9 cellular contexts compared by ENCODE assay signal in the genomic region with DNA sequence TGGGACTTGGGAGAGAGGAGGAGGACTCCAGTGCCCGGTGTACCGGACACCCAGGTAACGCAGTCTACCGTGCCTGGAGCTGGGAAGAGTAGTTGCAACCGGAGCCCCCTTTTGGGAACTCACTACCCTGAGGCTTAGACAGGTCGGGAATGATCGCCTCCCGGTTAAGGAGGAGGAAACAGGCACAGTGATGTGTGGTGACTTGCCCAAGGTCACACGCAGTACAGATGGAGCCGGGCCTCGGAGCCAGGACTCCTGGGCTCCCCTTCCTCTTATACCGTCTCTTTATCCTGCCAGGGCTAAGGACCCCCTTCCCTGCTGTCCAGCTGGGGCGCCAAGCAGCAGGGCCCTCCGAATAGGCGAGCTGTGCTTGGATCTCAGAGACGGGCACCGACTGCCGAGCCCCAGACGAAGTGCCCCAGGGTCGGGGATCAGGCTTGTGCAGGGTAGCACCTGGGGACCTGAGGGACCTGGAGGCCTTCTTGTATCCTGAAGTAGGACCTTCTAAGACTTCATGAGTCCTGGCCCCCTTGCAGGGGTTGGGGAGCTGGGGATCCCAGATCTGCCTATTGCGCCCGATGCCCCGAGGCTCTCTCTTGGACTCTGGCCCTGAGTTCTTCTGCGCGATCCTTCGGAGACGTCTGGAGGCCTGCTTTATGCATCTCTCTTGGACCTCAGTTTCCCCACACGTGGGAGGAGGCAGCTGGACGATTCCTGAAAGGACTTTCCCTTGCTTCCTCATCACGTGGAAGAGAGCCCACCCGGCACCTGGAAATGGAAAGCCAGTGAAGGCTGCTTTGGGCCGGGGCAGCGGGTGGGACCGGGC. TPM values are rescaled to one million over a fixed set of nuclear protein-coding genes. Genes with fewer than 3 reads are reported as not detected.
DNase-seq lines count a peak whose midpoint lies in the region; ATAC-seq and TF ChIP-seq lines count a peak whose summit lies in the region.
"Had no signal": no experiment of that assay in that cellular context is flagged by ENCODE, and none has a peak within 500 bp of the region (broad histone marks: within the 10 kb centered on the region; RNA-seq: fewer than 3 reads in every experiment).

No MANE protein-coding gene starts in this region.

- 2 to 5% methylated on average over 34 of the region's 34 CpGs for WGBS in sigmoid colon, 2 donors

- intact Hi-C loops in left ventricle myocardium inferior (cut with micrococcal nuclease) = no loop called here
- intact Hi-C loops in sigmoid colon (cut with DNase I) = no loop called here

- no peak overlapping the region for H3K27ac Mint-ChIP-seq in natural killer cell treated with Interleukin-12 subunit alpha and Interleukin-12 subunit beta and Interleukin-15 and Interleukin-18, amount 100 ng/mL, for 72 hours

- H3K4me3 ChIP-seq in H7 (ENCODE audit: insufficient read depth, low read depth, low read length) = peak overlapping the region; percentile 60
- peak overlapping the region; percentile 41 for H3K4me3 ChIP-seq in SJSA1
- H3K4me3 ChIP-seq in left ventricle myocardium inferior = peak overlapping the region; percentile 62
- H3K4me3 ChIP-seq in sigmoid colon = peak overlapping the region in 3 of 4 donors; percentile 7 to 44 (median 38)

- H3K9me3 Mint-ChIP-seq in natural killer cell treated with Interleukin-12 subunit alpha and Interleukin-12 subunit beta and Interleukin-15 and Interleukin-18, amount 100 ng/mL, for 72 hours = no peaks in the 10 kb centered on the region

- TF ChIP-seq CTCF in left ventricle myocardium inferior (IDR thresholded peaks at IDR 0.05; ENCODE audit: borderline replicate concordance) (no peak), sigmoid colon (IDR thresholded peaks at IDR 0.05) (no peak)

- no peak overlapping the region for H3K27ac ChIP-seq in SJSA1
- H3K27ac ChIP-seq in left ventricle myocardium inferior (replicated peaks) = no peak overlapping the region
- H3K27ac ChIP-seq in sigmoid colon = no peak overlapping the region

- no peak for TF ChIP-seq EP300 in sigmoid colon (IDR thresholded peaks at IDR 0.05)

- peaks cover 46 to 56% of the 10 kb centered on the region in 2 donors for H3K27me3 Mint-ChIP-seq in natural killer cell treated with Interleukin-12 subunit alpha and Interleukin-12 subunit beta and Interleukin-15 and Interleukin-18, amount 100 ng/mL, for 72 hours

- ATAC-seq in GM18520 (IDR thresholded peaks at IDR 0.05; ENCODE audit: unreplicated experiment) = no peak
- no peak for ATAC-seq in natural killer cell treated with Interleukin-12 subunit alpha and Interleukin-12 subunit beta and Interleukin-15 and Interleukin-18, amount 100 ng/mL, for 72 hours

- no peaks in the 10 kb centered on the region for H3K9me3 ChIP-seq in SJSA1 (replicated peaks)
- no peaks in the 10 kb centered on the region for H3K9me3 ChIP-seq in left ventricle myocardium inferior (replicated peaks)
- H3K9me3 ChIP-seq in sigmoid colon = no peaks in the 10 kb centered on the region

- no peaks in the 10 kb centered on the region for H3K36me3 ChIP-seq in H7 (replicated peaks; ENCODE audit: control insufficient read depth, insufficient read depth, low read length)
- no peaks in the 10 kb centered on the region for H3K36me3 ChIP-seq in SJSA1
- H3K36me3 ChIP-seq in left ventricle myocardium inferior = no peaks in the 10 kb centered on the region
- H3K36me3 ChIP-seq in sigmoid colon = no peaks in the 10 kb centered on the region

- H3K27me3 ChIP-seq in H7 (ENCODE audit: control insufficient read depth, insufficient read depth, low read length) (peaks cover 86% of the 10 kb centered on the region), SJSA1 (replicated peaks) (peaks cover 24% of the 10 kb centered on the region), left ventricle myocardium inferior (ENCODE audit: low read depth) (peaks cover 98% of the 10 kb centered on the region), sigmoid colon (peaks cover 43 to 95% (median 76%) of the 10 kb centered on the region in 3 donors)

- H3K4me3 Mint-ChIP-seq in natural killer cell treated with Interleukin-12 subunit alpha and Interleukin-12 subunit beta and Interleukin-15 and Interleukin-18, amount 100 ng/mL, for 72 hours = no peak overlapping the region

- H3K4me1 ChIP-seq in SJSA1 (replicated peaks) = peaks cover 60% of the 10 kb centered on the region
- peaks cover 52% of the 10 kb centered on the region for H3K4me1 ChIP-seq in left ventricle myocardium inferior
- H3K4me1 ChIP-seq in sigmoid colon = peaks cover 0 to 50% (median 43%) of the 10 kb centered on the region in 4 donors

- peak; percentile 67 for DNase-seq in H7
- DNase-seq in SJSA1 (ENCODE audit: low read depth in 1 of 2, low spot score in 2 of 2) = peak in 1 of 2 experiments; percentile 43
- no peak for DNase-seq in left ventricle myocardium inferior
- DNase-seq in sigmoid colon = no peak
- DNase-seq in KBM-7 = no peak
- no peak for DNase-seq in activated CD4-positive, alpha-beta T cell treated with anti-CD3 and anti-CD28 coated beads for 48 hours
- DNase-seq in natural killer cell treated with Interleukin-12 subunit alpha and Interleukin-12 subunit beta and Interleukin-15 and Interleukin-18, amount 100 ng/mL, for 72 hours (ENCODE audit: low spot score) = no peak

- no peak for TF ChIP-seq POLR2A in sigmoid colon (IDR thresholded peaks at IDR 0.05)

- H3K4me1 Mint-ChIP-seq in natural killer cell treated with Interleukin-12 subunit alpha and Interleukin-12 subunit beta and Interleukin-15 and Interleukin-18, amount 100 ng/mL, for 72 hours (ENCODE audit: low read depth in 2 of 2) = peaks cover 10 to 15% of the 10 kb centered on the region in 2 donors

- in situ Hi-C loops in KBM-7 (cut with MboI; ENCODE audit: low pct_unique_long_range_greater_than_20kb, low sequenced_read_pairs) = no loop called here

- H3K36me3 Mint-ChIP-seq in natural killer cell treated with Interleukin-12 subunit alpha and Interleukin-12 subunit beta and Interleukin-15 and Interleukin-18, amount 100 ng/mL, for 72 hours = no peaks in the 10 kb centered on the region

RNA-seq across cellular contexts. Expression of a gene that starts 0.8 kb away (rescaled TPM):
- total RNA-seq in H7 (2014; rRNA removed; shearing (Covaris generic)) = 44.4 and 190 TPM in 2 replicates
- total RNA-seq in SJSA1 (2014; rRNA removed; shearing (Covaris generic)) = 1.2 and 1.7 TPM in 2 replicates
- total RNA-seq in left ventricle myocardium inferior (not detected), sigmoid colon (not detected)
- polyA plus RNA-seq in sigmoid colon = not detected
- not detected for total RNA-seq in natural killer cell treated with Interleukin-12 subunit alpha and Interleukin-12 subunit beta and Interleukin-15 and Interleukin-18, amount 100 ng/mL, for 72 hours
- total RNA-seq: RPMI7951 had no signal

RNA-seq across cellular contexts. Expression of a gene that starts 12.3 kb away (rescaled TPM):
- 0.26 and 0.28 TPM in 2 replicates for total RNA-seq in H7 (2014; rRNA removed; shearing (Covaris generic))
- total RNA-seq in SJSA1 (2014; rRNA removed; shearing (Covaris generic)) = not detected in 2 replicates
- total RNA-seq in left ventricle myocardium inferior = not detected
- total RNA-seq in sigmoid colon = under 1 TPM in 1 of 4 donors, not detected in 3; 0.14 TPM
- polyA plus RNA-seq in sigmoid colon = under 1 TPM in 1 of 3 donors, not detected in 2; 0.03 TPM
- under 1 TPM in 1 of 2 donors, not detected in 1; 0.07 TPM for total RNA-seq in natural killer cell treated with Interleukin-12 subunit alpha and Interleukin-12 subunit beta and Interleukin-15 and Interleukin-18, amount 100 ng/mL, for 72 hours
- total RNA-seq: RPMI7951 had no signal

Comparison
In these comparisons a context has a peak if more than half of its experiments do, and no peak if none do; other contexts are left out.
1. RNA of a gene that starts 0.8 kb away (total RNA-seq): 44.4 to 190 TPM in H7; 1.2 to 1.7 TPM in SJSA1, not detected in left ventricle myocardium inferior (single experiment), not detected in sigmoid colon and not detected in natural killer cell treated with Interleukin-12 subunit alpha and Interleukin-12 subunit beta and Interleukin-15 and Interleukin-18, amount 100 ng/mL, for 72 hours; every median in the first group is over 10 times any median in the second.
2. Peak in every context shown above with its lines, with median percentiles within 50 percentile points of each other: H3K4me3 ChIP-seq.